In the genomic region with DNA sequence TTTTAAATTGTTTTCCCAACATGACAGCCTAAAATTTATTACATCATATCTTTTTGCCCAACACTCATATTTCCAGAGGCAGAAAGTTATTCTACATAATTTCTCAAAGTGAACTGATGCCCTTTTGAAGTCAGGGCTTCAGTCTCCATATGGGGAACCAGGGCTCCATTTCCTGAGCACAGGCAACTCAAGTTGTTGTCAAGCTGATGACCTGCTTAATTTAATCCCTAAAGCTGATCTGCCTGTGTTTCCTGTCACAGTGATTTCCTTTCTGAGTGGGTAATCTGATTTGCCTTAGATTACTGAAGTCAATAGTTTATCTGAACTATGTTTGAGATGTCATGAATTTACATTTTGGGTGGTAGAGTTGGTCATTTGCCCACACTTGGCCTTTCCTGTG, we compare ENCODE assay signal across 19 cellular contexts.
"Had no signal": no experiment of that assay in that cellular context is flagged by ENCODE, and none has a peak within 500 bp of the region (broad histone marks: within the 10 kb centered on the region; RNA-seq: fewer than 3 reads in every experiment).

No MANE protein-coding gene starts in this region.

- FAIRE-seq: keratinocyte had no signal

- H3K36me3 ChIP-seq: lower lobe of right lung, ovary, sigmoid colon, stomach, thyroid gland, vagina had no signal

- H3K9me3 ChIP-seq: lower lobe of right lung, ovary, psoas muscle, sigmoid colon, stomach, thyroid gland, vagina had no signal

- DNase-seq: effector CD4-positive, alpha-beta T cell; hypothalamus; left ventricle myocardium superior; lower lobe of right lung; natural killer cell; occipital lobe; ovary; posterior cingulate gyrus; psoas muscle; right cardiac atrium; sigmoid colon; stimulated activated CD4-positive, alpha-beta T cell treated with anti-CD3 and anti-CD28 coated beads, Interleukin-2, amount 100 ng/mL, for 24 hours; stimulated activated CD4-positive, alpha-beta T cell treated with anti-CD3 and anti-CD28 coated beads, Interleukin-4, amount 100 ng/mL, for 24 hours; stimulated activated naive CD4-positive, alpha-beta T cell treated with Interleukin-2 at 50 U/mL for 16 hours; stomach; thyroid gland; trophoblast cell had no signal

- H3K27me3 ChIP-seq: ovary, sigmoid colon, stomach, thyroid gland, vagina had no signal

- H3K4me1 ChIP-seq: lower lobe of right lung, psoas muscle, sigmoid colon, stomach, thyroid gland, vagina had no signal

- H3K4me3 ChIP-seq: lower lobe of right lung, ovary, psoas muscle, sigmoid colon, stomach, thyroid gland, vagina had no signal

- H3K27ac ChIP-seq: lower lobe of right lung, ovary, psoas muscle, sigmoid colon, stomach, thyroid gland, vagina had no signal
